ENCODE assay signal across 9 cellular contexts in genomic region chr2:132037527-132038178, GRCh38.
DNase-seq lines count a peak whose midpoint lies in the region; ATAC-seq and TF ChIP-seq lines count a peak whose summit lies in the region.
"Had no signal": no experiment of that assay in that cellular context is flagged by ENCODE, and none has a peak within 500 bp of the region (broad histone marks: within the 10 kb centered on the region; RNA-seq: fewer than 3 reads in every experiment).

No MANE protein-coding gene starts in this region.

- peaks cover 18% of the 10 kb centered on the region for H3K27me3 ChIP-seq in colonic mucosa
- peaks cover 1% of the 10 kb centered on the region for H3K27me3 ChIP-seq in mesendoderm (ENCODE audit: insufficient read depth, low read length, poor library complexity)

- H3K27ac ChIP-seq in colonic mucosa, result no peak overlapping the region
- no peak overlapping the region for H3K27ac ChIP-seq in mesendoderm (ENCODE audit: low read depth, low read length)
- H3K27ac ChIP-seq: epithelial cell of prostate had no signal

- no peak overlapping the region for H4K8ac ChIP-seq in mesendoderm (ENCODE audit: low read depth, low read length)

- H3K4ac ChIP-seq in mesendoderm (ENCODE audit: low read depth, low read length), result no peak overlapping the region

- no CpG with 5 or more reads among the region's 53 CpGs for WGBS in mesendoderm (ENCODE audit: extremely low coverage, insufficient coverage, low lambda C conversion rate)

- H2BK15ac ChIP-seq in mesendoderm (replicated peaks; ENCODE audit: low read depth), result no peak overlapping the region

- peak; percentile 27 for DNase-seq in Ammon's horn (ENCODE audit: low spot score)
- DNase-seq in HK-2 (ENCODE audit: unreplicated experiment), result peak; percentile 11
- no peak for DNase-seq in colonic mucosa
- peak; percentile 44 for DNase-seq in mesendoderm
- no peak for DNase-seq in COR-L47 (lab: John Stamatoyannopoulos, UW)
- no peak for DNase-seq in effector CD4-positive, alpha-beta T cell

- H3K4me3 ChIP-seq in colonic mucosa (peak overlapping the region; percentile 26), mesendoderm (ENCODE audit: low read length) (no peak overlapping the region)

- H2BK5ac ChIP-seq in mesendoderm (ENCODE audit: low read length), result no peak overlapping the region

- ATAC-seq in GM19452 (IDR thresholded peaks at IDR 0.05; ENCODE audit: unreplicated experiment) (no peak), HG03045 (IDR thresholded peaks at IDR 0.05; ENCODE audit: unreplicated experiment) (no peak)

- no peak overlapping the region for H3K9ac ChIP-seq in colonic mucosa (ENCODE audit: low read depth in 2 of 2, low read length in 2 of 2)
- peak overlapping the region; percentile 29 for H3K9ac ChIP-seq in mesendoderm (ENCODE audit: low read length)

- no peaks in the 10 kb centered on the region for H3K79me2 ChIP-seq in mesendoderm (ENCODE audit: control insufficient read depth, insufficient read depth, low read length)

- no peaks in the 10 kb centered on the region for H3K4me1 ChIP-seq in colonic mucosa
- H3K4me1 ChIP-seq in mesendoderm (ENCODE audit: control insufficient read depth, low read depth, low read length), result no peaks in the 10 kb centered on the region

- no peak overlapping the region for H3K23ac ChIP-seq in mesendoderm (ENCODE audit: low read length)

- H3K79me1 ChIP-seq in mesendoderm (ENCODE audit: low read length), result no peaks in the 10 kb centered on the region

- no peak for TF ChIP-seq CTCF in colonic mucosa (IDR thresholded peaks at IDR 0.05)

- peak overlapping the region; percentile 92 for H3K18ac ChIP-seq in mesendoderm (ENCODE audit: low read length)

- H3K36me3 ChIP-seq in colonic mucosa (no peaks in the 10 kb centered on the region), mesendoderm (ENCODE audit: control insufficient read depth, insufficient read depth, low read length) (no peaks in the 10 kb centered on the region)

- no peak overlapping the region for H2AK5ac ChIP-seq in mesendoderm (ENCODE audit: low read length)

- no peaks in the 10 kb centered on the region for H3K9me3 ChIP-seq in colonic mucosa

- H3K4me2 ChIP-seq in mesendoderm (ENCODE audit: low read length), result peak overlapping the region; percentile 31

- intact Hi-C loops in colonic mucosa (cut with DNase I), result no loop called here

- peak overlapping the region; percentile 42 for H3K56ac ChIP-seq in mesendoderm (ENCODE audit: low read length)

- H4K5ac ChIP-seq in mesendoderm (ENCODE audit: low read length), result no peak overlapping the region

- no peak overlapping the region for H2BK120ac ChIP-seq in mesendoderm (ENCODE audit: low read depth, low read length)

Comparison
In these comparisons a context has a peak if more than half of its experiments do, and no peak if none do; other contexts are left out.
1. DNase-seq: peak in Ammon's horn (single experiment), HK-2 (single experiment) and mesendoderm (single experiment); none in colonic mucosa (single experiment), COR-L47 (single experiment) and effector CD4-positive, alpha-beta T cell (single experiment).